ENCODE assay signal across 8 cellular contexts in genomic region chr3:45011756-45012441, GRCh38. TPM values are rescaled to one million over a fixed set of nuclear protein-coding genes. Genes with fewer than 3 reads are reported as not detected.
DNase-seq lines count a peak whose midpoint lies in the region; FAIRE-seq and TF ChIP-seq lines count a peak whose summit lies in the region.

No MANE protein-coding gene starts in this region.

- H4K20me1 ChIP-seq in H9 (ENCODE audit: control insufficient read depth, insufficient read depth, insufficient read length), result no peaks in the 10 kb centered on the region

- no peak overlapping the region for H3K23ac ChIP-seq in H9 (ENCODE audit: insufficient read length, low read depth, low read length)

- no peak overlapping the region for H3K9ac ChIP-seq in H9 (ENCODE audit: extremely low read depth, insufficient read length, low read length)

- H3K14ac ChIP-seq in H9 (ENCODE audit: insufficient read depth, low read length), result no peak overlapping the region

- no peak for FAIRE-seq in HTR-8/SVneo (lab: Jason Lieb, UNC)

- no peak overlapping the region for H3K4me3 Mint-ChIP-seq in H9

- H2BK20ac ChIP-seq in H9 (ENCODE audit: low read depth, low read length, poor library complexity, severe bottlenecking), result no peak overlapping the region

- no peak overlapping the region for H2BK15ac ChIP-seq in H9 (ENCODE audit: low read depth, low read length)

- H2BK12ac ChIP-seq in H9 (ENCODE audit: insufficient read length, low read depth, low read length), result no peak overlapping the region

- H3K9me3 Mint-ChIP-seq in H9, result no peaks in the 10 kb centered on the region

- H2BK120ac ChIP-seq in H9 (ENCODE audit: low read depth, low read length, poor library complexity, severe bottlenecking), result no peak overlapping the region

- no peak overlapping the region for H4K5ac ChIP-seq in H9 (ENCODE audit: insufficient read length, low read depth, low read length)

- no peak overlapping the region for H4K91ac ChIP-seq in H9 (ENCODE audit: insufficient read length, low read depth, low read length)

- H3T11ph ChIP-seq in H9 (ENCODE audit: low read length), result no peak overlapping the region

- no peak overlapping the region; a peak in 1 of 7 replicates for H3K27ac Mint-ChIP-seq in H9

- no peak overlapping the region for H2BK5ac ChIP-seq in H9 (ENCODE audit: insufficient read length, low read length)

- H2AK5ac ChIP-seq in H9 (ENCODE audit: insufficient read length, low read length), result no peak overlapping the region

- TF ChIP-seq CTCF in AG09309 (IDR thresholded peaks at IDR 0.05; ENCODE audit: control insufficient read depth, insufficient read depth, low read depth, low read length, missing control alignments) (no peak), H9 (conservative IDR thresholded peaks at IDR 0.05) (no peak)

- no peaks in the 10 kb centered on the region for H3K9me3 ChIP-seq in H9 (ENCODE audit: control insufficient read depth, low read depth, low read length)

- H3K23me2 ChIP-seq in H9 (ENCODE audit: insufficient read length, low read depth, low read length, poor library complexity, severe bottlenecking), result no peaks in the 10 kb centered on the region

- DNase-seq in AG09309 (ENCODE audit: low read depth), result peak; percentile 79
- DNase-seq in HTR-8/SVneo (ENCODE audit: insufficient read length, low spot score), result peak; percentile 32
- DNase-seq in caudate nucleus (lab: John Stamatoyannopoulos, UW), result no peak
- DNase-seq in lung microvascular endothelial cell (ENCODE audit: low read depth in 2 of 2), result peak; percentile 76 to 83
- no peak for DNase-seq in stimulated activated naive CD4-positive, alpha-beta T cell (lab: John Stamatoyannopoulos, UW)
- DNase-seq in NCI-H82 treated with DMSO at 0.1 percent for 48 hours (lab: John Stamatoyannopoulos, UW; ENCODE audit: unreplicated experiment), result no peak
- no peak for DNase-seq in NCI-H1092 (lab: John Stamatoyannopoulos, UW)
- no peak for DNase-seq in H9

- H3K27ac ChIP-seq in caudate nucleus (ENCODE audit: low read depth, low read length) (peak overlapping the region; percentile 31), H9 (ENCODE audit: insufficient read length, low read depth, low read length) (no peak overlapping the region)

- H3K27me3 Mint-ChIP-seq in H9 (ENCODE audit: low read depth), result no peaks in the 10 kb centered on the region

- no CpG with 5 or more reads among the region's 7 CpGs for WGBS in H9 (ENCODE audit: extremely low coverage, insufficient read length, low lambda C conversion rate)

- no peak overlapping the region for H3K4me2 ChIP-seq in H9 (ENCODE audit: insufficient read depth, insufficient read length, low read length)

- H3K4ac ChIP-seq in H9 (ENCODE audit: low read depth, low read length), result no peak overlapping the region

- H3K4me3 ChIP-seq in AG09309 (ENCODE audit: control insufficient read depth, low read depth, low read length), result no peak overlapping the region

- no peak overlapping the region for H2AFZ ChIP-seq in H9 (ENCODE audit: low read length)

- no peaks in the 10 kb centered on the region for H3K27me3 ChIP-seq in H9 (ENCODE audit: insufficient read depth, low read length)

- H3K18ac ChIP-seq in H9 (ENCODE audit: insufficient read length, low read depth, low read length), result no peak overlapping the region

- H3K56ac ChIP-seq in H9 (ENCODE audit: insufficient read length, low read depth, low read length), result no peak overlapping the region

- peaks cover 6 to 8% of the 10 kb centered on the region in 2 experiments for H3K4me1 Mint-ChIP-seq in H9

- H3K79me2 ChIP-seq in H9 (ENCODE audit: insufficient read depth, low read length), result no peaks in the 10 kb centered on the region

- no peaks in the 10 kb centered on the region for H3K79me1 ChIP-seq in H9 (ENCODE audit: insufficient read depth, low read depth, low read length, poor library complexity, severe bottlenecking)

- no peaks in the 10 kb centered on the region for H3K4me1 ChIP-seq in H9 (ENCODE audit: insufficient read depth, low read length)

- no peak overlapping the region for H4K8ac ChIP-seq in H9 (replicated peaks; ENCODE audit: insufficient read length, low read depth, low read length)

- peaks cover 34 to 58% (median 50%) of the 10 kb centered on the region in 3 experiments for H3K36me3 Mint-ChIP-seq in H9 (ENCODE audit: insufficient read depth in 1 of 3, low read depth in 3 of 3)

RNA-seq across cellular contexts. Expression of gene CLEC3B, which starts 14.2 kb away (rescaled TPM):
- 0.20 and 0.22 TPM in 2 replicates for total RNA-seq in lung microvascular endothelial cell
- total RNA-seq in H9 (2021), result not detected in 2 replicates

RNA-seq across cellular contexts. Expression of gene EXOSC7, which starts 35.9 kb away (rescaled TPM):
- total RNA-seq in lung microvascular endothelial cell, result 23.8 and 25.6 TPM in 2 replicates
- total RNA-seq in H9 (2021), result 86.6 and 88.7 TPM in 2 replicates

RNA-seq across cellular contexts. Expression of gene ZDHHC3, which starts 35.9 kb away (rescaled TPM):
- total RNA-seq in lung microvascular endothelial cell, result 57.1 and 61.5 TPM in 2 replicates
- 58.3 and 71.3 TPM in 2 replicates for total RNA-seq in H9 (2021)

Comparison
In these comparisons a context has a peak if more than half of its experiments do, and no peak if none do; other contexts are left out.
1. DNase-seq: peak in AG09309 (single experiment), HTR-8/SVneo (single experiment) and lung microvascular endothelial cell (2 of 2); none in caudate nucleus (0 of 61), stimulated activated naive CD4-positive, alpha-beta T cell (0 of 6), NCI-H82 treated with DMSO at 0.1 percent for 48 hours (single experiment), NCI-H1092 (single experiment) and H9 (single experiment).